9 cellular contexts compared by ENCODE assay signal in the genomic region with DNA sequence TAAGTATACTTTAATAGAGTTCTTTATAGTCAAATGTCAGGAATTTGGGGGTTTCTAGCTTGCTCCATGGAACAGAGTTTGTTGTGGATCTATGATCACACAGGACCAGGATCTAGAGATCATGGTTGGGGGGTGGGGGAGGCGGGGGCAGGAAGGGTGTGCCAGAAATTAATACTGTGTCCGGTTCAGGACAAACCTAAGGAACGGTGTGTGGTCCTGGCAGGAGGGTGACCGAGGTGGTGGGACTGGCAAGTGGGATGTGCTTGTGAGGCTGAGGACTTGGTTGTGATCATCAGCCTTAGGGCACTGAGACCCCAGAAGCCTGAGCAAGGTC. TPM values are rescaled to one million over a fixed set of nuclear protein-coding genes. Genes with fewer than 3 reads are reported as not detected.
A peak's percentile ranks its signal among the peaks of the same experiment; 100 is the strongest.
DNase-seq lines count a peak whose midpoint lies in the region; ATAC-seq, FAIRE-seq and TF ChIP-seq lines count a peak whose summit lies in the region.
"Had no signal": no experiment of that assay in that cellular context is flagged by ENCODE, and none has a peak within 500 bp of the region (broad histone marks: within the 10 kb centered on the region; RNA-seq: fewer than 3 reads in every experiment).

No MANE protein-coding gene starts in this region.

- H3K27me3 ChIP-seq in CD8-positive, alpha-beta memory T cell (ENCODE audit: insufficient read depth, low read length, poor library complexity, severe bottlenecking), result peaks cover 3% of the 10 kb centered on the region
- no peaks in the 10 kb centered on the region for H3K27me3 ChIP-seq in esophagus muscularis mucosa
- no peaks in the 10 kb centered on the region for H3K27me3 ChIP-seq in pancreas

- H3K9me3 ChIP-seq in CD8-positive, alpha-beta memory T cell (ENCODE audit: low read length), result no peaks in the 10 kb centered on the region
- H3K9me3 ChIP-seq in SK-N-MC (ENCODE audit: low read depth, low read length) (no peaks in the 10 kb centered on the region), esophagus muscularis mucosa (no peaks in the 10 kb centered on the region), pancreas (no peaks in the 10 kb centered on the region)

- no peak for DNase-seq in CD8-positive, alpha-beta memory T cell
- DNase-seq in SK-N-MC (ENCODE audit: low read depth, low spot score), result no peak
- DNase-seq in esophagus muscularis mucosa (ENCODE audit: extremely low spot score), result peak; percentile 19
- DNase-seq in pancreas, result no peak
- no peak for DNase-seq in activated CD4-positive, CD25-positive, alpha-beta regulatory T cell (lab: John Stamatoyannopoulos, UW)
- DNase-seq in globus pallidus (ENCODE audit: low spot score), result no peak
- DNase-seq in NCI-H2196 (lab: John Stamatoyannopoulos, UW; ENCODE audit: unreplicated experiment), result no peak
- DNase-seq in activated CD4-positive, alpha-beta T cell treated with anti-CD3 and anti-CD28 coated beads for 4 hours, result no peak

- peak overlapping the region in 5 of 7 donors; percentile 83 to 89 (median 87) for H3K4me3 Mint-ChIP-seq in CD8-positive, alpha-beta memory T cell

- peak overlapping the region; percentile 58 for H3K4me3 ChIP-seq in CD8-positive, alpha-beta memory T cell (ENCODE audit: low read length)
- H3K4me3 ChIP-seq in SK-N-MC, result peak overlapping the region; percentile 84
- H3K4me3 ChIP-seq in esophagus muscularis mucosa, result peak overlapping the region; percentile 52 to 69 (median 59)
- H3K4me3 ChIP-seq in pancreas, result peak overlapping the region in 3 of 4 donors; percentile 28 to 56 (median 52)

- TF ChIP-seq CTCF in esophagus muscularis mucosa (IDR thresholded peaks at IDR 0.05), result no peak
- no peak for TF ChIP-seq CTCF in pancreas (IDR thresholded peaks at IDR 0.05)

- no peak for FAIRE-seq in pancreas (lab: Jason Lieb, UNC)

- 50% methylated on average over 4 of the region's 4 CpGs for WGBS in esophagus muscularis mucosa
- 30 to 48% methylated on average over 4 of the region's 4 CpGs for WGBS in pancreas, 2 donors

- no peaks in the 10 kb centered on the region for H3K36me3 Mint-ChIP-seq in CD8-positive, alpha-beta memory T cell

- peaks cover 3 to 8% (median 5%) of the 10 kb centered on the region in 3 donors for H3K4me1 Mint-ChIP-seq in CD8-positive, alpha-beta memory T cell

- peaks cover 0 to 2% of the 10 kb centered on the region in 2 donors for H3K27me3 Mint-ChIP-seq in CD8-positive, alpha-beta memory T cell

- no peaks in the 10 kb centered on the region for H3K4me1 ChIP-seq in CD8-positive, alpha-beta memory T cell (ENCODE audit: insufficient read depth, low read length)
- H3K4me1 ChIP-seq in esophagus muscularis mucosa, result peaks cover 0 to 10% (median 6%) of the 10 kb centered on the region in 4 donors
- H3K4me1 ChIP-seq in pancreas, result no peaks in the 10 kb centered on the region

- no peaks in the 10 kb centered on the region for H3K9me3 Mint-ChIP-seq in CD8-positive, alpha-beta memory T cell

- H3K9ac ChIP-seq in SK-N-MC (ENCODE audit: insufficient read length), result no peak overlapping the region

- no peak for TF ChIP-seq POLR2A in esophagus muscularis mucosa (IDR thresholded peaks at IDR 0.05; ENCODE audit: low read depth)

- ATAC-seq in pancreas, result peak in 3 of 4 donors; percentile 34 to 43 (median 42)

- no peak overlapping the region for H3K27ac ChIP-seq in CD8-positive, alpha-beta memory T cell (ENCODE audit: low read depth, low read length)
- H3K27ac ChIP-seq in SK-N-MC (no peak overlapping the region), esophagus muscularis mucosa (replicated peaks in 1 of 4) (peak overlapping the region in 1 of 4 donors; percentile 71), pancreas (peak overlapping the region in 1 of 4 donors; percentile 79)

- intact Hi-C loops in esophagus muscularis mucosa (cut with DNase I) (loop anchor here (10.0 kb wide), 1 partner anchor 113 kb away; a partner anchor contains a TSS), pancreas (cut with DNase I) (no loop called here)

- no peaks in the 10 kb centered on the region for H3K36me3 ChIP-seq in CD8-positive, alpha-beta memory T cell (ENCODE audit: insufficient read depth, low read length)
- H3K36me3 ChIP-seq in SK-N-MC (ENCODE audit: insufficient read depth, low read length) (no peaks in the 10 kb centered on the region), esophagus muscularis mucosa (no peaks in the 10 kb centered on the region), pancreas (no peaks in the 10 kb centered on the region)

- TF ChIP-seq EP300 in esophagus muscularis mucosa (IDR thresholded peaks at IDR 0.05), result no peak

- H3K27ac Mint-ChIP-seq in CD8-positive, alpha-beta memory T cell, result no peak overlapping the region

- POLR2A ChIA-PET in CD8-positive, alpha-beta memory T cell (lab: Charles Lee), result no interaction called here

- CTCF ChIA-PET in CD8-positive, alpha-beta memory T cell (lab: Charles Lee), result interaction anchor here (1.5 kb wide), 1 partner anchor 185 kb away, joined by 3 read pairs; no protein-coding TSS in a partner anchor

RNA-seq across cellular contexts. Expression of a gene that starts 27.9 kb away (rescaled TPM):
- not detected for total RNA-seq in CD8-positive, alpha-beta memory T cell
- not detected for polyA plus RNA-seq in CD8-positive, alpha-beta memory T cell
- not detected for total RNA-seq in esophagus muscularis mucosa
- not detected for total RNA-seq in pancreas
- polyA plus RNA-seq in pancreas, result not detected
- total RNA-seq: G401 had no signal

RNA-seq across cellular contexts. Expression of a gene that starts 41.0 kb away (rescaled TPM):
- not detected for total RNA-seq in CD8-positive, alpha-beta memory T cell
- not detected for polyA plus RNA-seq in CD8-positive, alpha-beta memory T cell
- total RNA-seq in esophagus muscularis mucosa (not detected), pancreas (not detected)
- polyA plus RNA-seq in pancreas, result not detected
- total RNA-seq: G401 had no signal
